Comparison of ENCODE assay signal across 15 cellular contexts in genomic region chr3:40302784-40303183, GRCh38. TPM values are rescaled to one million over a fixed set of nuclear protein-coding genes. Genes with fewer than 3 reads are reported as not detected.
A peak's percentile ranks its signal among the peaks of the same experiment; 100 is the strongest.
DNase-seq lines count a peak whose midpoint lies in the region; ATAC-seq and TF ChIP-seq lines count a peak whose summit lies in the region.
"Had no signal": no experiment of that assay in that cellular context is flagged by ENCODE, and none has a peak within 500 bp of the region (broad histone marks: within the 10 kb centered on the region; RNA-seq: fewer than 3 reads in every experiment).

No MANE protein-coding gene starts in this region.

- peaks cover 0 to 5% (median 0%) of the 10 kb centered on the region in 11 experiments; a peak in 2 of 22 replicates for H3K9me3 ChIP-seq in BLaER1 treated with 17β-estradiol and CSF1 and Interleukin-3, amounts not matched to agents 10 nM and 100 nM (replicated peaks in 1 of 11)
- H3K9me3 ChIP-seq in GM23248 (ENCODE audit: low read depth), result no peaks in the 10 kb centered on the region
- H3K9me3 ChIP-seq in right atrium auricular region, result no peaks in the 10 kb centered on the region
- no peaks in the 10 kb centered on the region for H3K9me3 ChIP-seq in T-helper 17 cell (ENCODE audit: control insufficient read depth, low read length, poor library complexity, severe bottlenecking)

- in situ Hi-C loops in GM23248 (cut with MboI), result no loop called here

- H3K4me1 ChIP-seq in BLaER1 treated with 17β-estradiol and CSF1 and Interleukin-3, amounts not matched to agents 10 nM and 100 nM, result peaks cover 0 to 42% (median 8%) of the 10 kb centered on the region in 10 experiments; a peak in 11 of 20 replicates
- H3K4me1 ChIP-seq in GM23248 (ENCODE audit: insufficient read depth) (peaks cover 21% of the 10 kb centered on the region), right atrium auricular region (peaks cover 0 to 24% of the 10 kb centered on the region in 2 donors)

- H3K9me2 ChIP-seq in GM23248 (ENCODE audit: insufficient read depth), result 0 out of 2 replicates have a peak, but pooled peaks cover 1% of the 10 kb centered on the region

- no peaks in the 10 kb centered on the region for H3K27me3 Mint-ChIP-seq in T-helper 2 cell treated with Interferon-gamma antibody and Interleukin-4, amounts not matched to agents 5 μg/mL and 100 μg/mL, for 36 hours (ENCODE audit: low read depth)
- no peaks in the 10 kb centered on the region for H3K27me3 Mint-ChIP-seq in T-helper 17 cell

- ATAC-seq in T-helper 17 cell (no peak), GM21526 (IDR thresholded peaks at IDR 0.05; ENCODE audit: low FRiP score, unreplicated experiment) (no peak)
- ATAC-seq: PC-3 had no signal

- H3K27ac Mint-ChIP-seq in T-helper 2 cell treated with Interferon-gamma antibody and Interleukin-4, amounts not matched to agents 5 μg/mL and 100 μg/mL, for 36 hours, result no peak overlapping the region
- no peak overlapping the region for H3K27ac Mint-ChIP-seq in T-helper 17 cell
- H3K27ac Mint-ChIP-seq: H9 had no signal

- WGBS in GM23248 (ENCODE audit: low coverage in 1 of 2, low lambda C conversion rate in 2 of 2, missing lambda C conversion rate in 2 of 2), 2 experiments, result 20 to 29% methylated on average over 1 of the region's 1 CpG

- H3F3A ChIP-seq in GM23248 (ENCODE audit: insufficient read depth), result peaks cover 16% of the 10 kb centered on the region

- no peaks in the 10 kb centered on the region for H3K9me3 Mint-ChIP-seq in T-helper 2 cell treated with Interferon-gamma antibody and Interleukin-4, amounts not matched to agents 5 μg/mL and 100 μg/mL, for 36 hours

- H3K79me2 ChIP-seq in GM23248 (ENCODE audit: insufficient read depth), result no peaks in the 10 kb centered on the region

- no peak overlapping the region for H3K4me3 ChIP-seq in BLaER1 treated with 17β-estradiol and CSF1 and Interleukin-3, amounts not matched to agents 10 nM and 100 nM
- H3K4me3 ChIP-seq in GM23248 (no peak overlapping the region), choroid plexus epithelial cell (ENCODE audit: low read depth, low read length) (no peak overlapping the region), right atrium auricular region (no peak overlapping the region)

- H3K36me3 Mint-ChIP-seq in T-helper 2 cell treated with Interferon-gamma antibody and Interleukin-4, amounts not matched to agents 5 μg/mL and 100 μg/mL, for 36 hours (ENCODE audit: low read depth), result no peaks in the 10 kb centered on the region
- peaks cover 4% of the 10 kb centered on the region for H3K36me3 Mint-ChIP-seq in T-helper 17 cell (ENCODE audit: low read depth)

- no peaks in the 10 kb centered on the region for H3K27me3 ChIP-seq in BLaER1 treated with 17β-estradiol and CSF1 and Interleukin-3, amounts not matched to agents 10 nM and 100 nM
- H3K27me3 ChIP-seq in GM23248 (replicated peaks; ENCODE audit: insufficient read depth), result no peaks in the 10 kb centered on the region
- no peaks in the 10 kb centered on the region for H3K27me3 ChIP-seq in right atrium auricular region

- H3K4me1 Mint-ChIP-seq in T-helper 2 cell treated with Interferon-gamma antibody and Interleukin-4, amounts not matched to agents 5 μg/mL and 100 μg/mL, for 36 hours (ENCODE audit: low read depth), result peaks cover 1% of the 10 kb centered on the region
- peaks cover 2% of the 10 kb centered on the region for H3K4me1 Mint-ChIP-seq in T-helper 17 cell
- H3K4me1 Mint-ChIP-seq: H9 had no signal

- no peak overlapping the region for H3K27ac ChIP-seq in BLaER1 treated with 17β-estradiol and CSF1 and Interleukin-3, amounts not matched to agents 10 nM and 100 nM
- no peak overlapping the region for H3K27ac ChIP-seq in GM23248
- H3K27ac ChIP-seq in right atrium auricular region, result peak overlapping the region; percentile 4 to 51
- H3K27ac ChIP-seq: C4-2B had no signal

- no peak overlapping the region for H3K9ac ChIP-seq in BLaER1 treated with 17β-estradiol and CSF1 and Interleukin-3, amounts not matched to agents 10 nM and 100 nM
- H3K9ac ChIP-seq in GM23248, result no peak overlapping the region

- no peak overlapping the region for H3K4me3 Mint-ChIP-seq in T-helper 2 cell treated with Interferon-gamma antibody and Interleukin-4, amounts not matched to agents 5 μg/mL and 100 μg/mL, for 36 hours
- H3K4me3 Mint-ChIP-seq in T-helper 17 cell, result no peak overlapping the region
- H3K4me3 Mint-ChIP-seq: H9 had no signal

- no peaks in the 10 kb centered on the region; a peak in 2 of 22 replicates for H4K20me1 ChIP-seq in BLaER1 treated with 17β-estradiol and CSF1 and Interleukin-3, amounts not matched to agents 10 nM and 100 nM
- H4K20me1 ChIP-seq in GM23248 (ENCODE audit: insufficient read depth), result no peaks in the 10 kb centered on the region

- no peak overlapping the region for H2AFZ ChIP-seq in GM23248

- H3K4me2 ChIP-seq in BLaER1 treated with 17β-estradiol and CSF1 and Interleukin-3, amounts not matched to agents 10 nM and 100 nM, result peak overlapping the region in 7 of 11 experiments; percentile 17 to 65 (median 45); a peak in 10 of 22 replicates
- no peak overlapping the region for H3K4me2 ChIP-seq in GM23248 (ENCODE audit: unreplicated experiment)

- H3K36me3 ChIP-seq in BLaER1 treated with 17β-estradiol and CSF1 and Interleukin-3, amounts not matched to agents 10 nM and 100 nM, result peaks cover 0 to 7% (median 0%) of the 10 kb centered on the region in 11 experiments; a peak in 1 of 22 replicates
- H3K36me3 ChIP-seq in GM23248 (ENCODE audit: low read depth), result no peaks in the 10 kb centered on the region
- peaks cover 5% of the 10 kb centered on the region for H3K36me3 ChIP-seq in right atrium auricular region

- peak; percentile 21 for DNase-seq in GM23248
- peak; percentile 56 for DNase-seq in choroid plexus epithelial cell (ENCODE audit: low read depth)
- no peak for DNase-seq in right atrium auricular region (ENCODE audit: low spot score)
- DNase-seq in T-helper 2 cell treated with Interferon-gamma antibody and Interleukin-4, amounts not matched to agents 5 μg/mL and 100 μg/mL, for 36 hours (ENCODE audit: low spot score), result no peak
- no peak for DNase-seq in T-helper 17 cell
- DNase-seq: H9; NCI-H1092 treated with DMSO at 0.1 percent for 48 hours; NCI-H2081 treated with DMSO at 0.1 percent for 48 hours; NCI-H748 treated with DMSO at 0.1 percent for 48 hours; NK-92 treated with Interleukin-12 subunit alpha and Interleukin-12 subunit beta, amount 100 ng/mL, for 24 hours; PC-3; RPMI8226 had no signal

- TF ChIP-seq CTCF in choroid plexus epithelial cell (conservative IDR thresholded peaks at IDR 0.05; ENCODE audit: low read depth, low read length) (no peak), right atrium auricular region (IDR thresholded peaks at IDR 0.05) (no peak)

RNA-seq across cellular contexts. Expression of gene EIF1B, which starts 6.7 kb away (rescaled TPM):
- 20.2 and 25.5 TPM in 2 replicates for total RNA-seq in GM23248 (2014; rRNA removed; shearing (Covaris generic))
- 81.6 and 87.4 TPM in 2 replicates for polyA plus RNA-seq in GM23248 (2016; fragmentation: Nextera tagmentation; extraction: Ambion mirVana)
- total RNA-seq in right atrium auricular region (100 to 1,000 TPM in 1 of 2 donors, 10 to 100 TPM in 1; 63.9 to 131 TPM), T-helper 17 cell (10 to 100 TPM; 55.4 to 62.1 TPM)

Comparison
In these comparisons a context has a peak if more than half of its experiments do, and no peak if none do; other contexts are left out.
1. H3K27ac ChIP-seq: peak in right atrium auricular region (2 of 2); none in BLaER1 treated with 17β-estradiol and CSF1 and Interleukin-3, amounts not matched to agents 10 nM and 100 nM (0 of 11) and GM23248 (single experiment).
2. DNase-seq: peak in GM23248 (single experiment) and choroid plexus epithelial cell (single experiment); none in right atrium auricular region (single experiment), T-helper 2 cell treated with Interferon-gamma antibody and Interleukin-4, amounts not matched to agents 5 μg/mL and 100 μg/mL, for 36 hours (single experiment) and T-helper 17 cell (0 of 3).